In genomic region chr15:68208641-68209240, GRCh38 we compare ENCODE assay signal across 15 cellular contexts. TPM values are rescaled to one million over a fixed set of nuclear protein-coding genes. Genes with fewer than 3 reads are reported as not detected.
A peak's percentile ranks its signal among the peaks of the same experiment; 100 is the strongest.
DNase-seq lines count a peak whose midpoint lies in the region; ATAC-seq and TF ChIP-seq lines count a peak whose summit lies in the region.
"Had no signal": no experiment of that assay in that cellular context is flagged by ENCODE, and none has a peak within 500 bp of the region (broad histone marks: within the 10 kb centered on the region; RNA-seq: fewer than 3 reads in every experiment).

No MANE protein-coding gene starts in this region.

- H3K9me3 ChIP-seq in CD4-positive, alpha-beta memory T cell (ENCODE audit: control insufficient read depth in 1 of 2, low read length in 2 of 2): no peaks in the 10 kb centered on the region
- no peaks in the 10 kb centered on the region for H3K9me3 ChIP-seq in uterus
- H3K9me3 ChIP-seq in H9 (ENCODE audit: control insufficient read depth, low read depth, low read length): no peaks in the 10 kb centered on the region

- no peak overlapping the region for H2BK12ac ChIP-seq in H9 (ENCODE audit: insufficient read length, low read depth, low read length)

- H3K27me3 ChIP-seq in CD4-positive, alpha-beta memory T cell (ENCODE audit: insufficient read depth, low read length): no peaks in the 10 kb centered on the region
- H3K27me3 ChIP-seq in H7 (ENCODE audit: control insufficient read depth, insufficient read depth, low read length): no peaks in the 10 kb centered on the region
- H3K27me3 ChIP-seq in uterus: no peaks in the 10 kb centered on the region
- H3K27me3 ChIP-seq in H9 (ENCODE audit: insufficient read depth, low read length): no peaks in the 10 kb centered on the region

- H3K9me3 Mint-ChIP-seq in CD4-positive, alpha-beta memory T cell: no peaks in the 10 kb centered on the region
- H3K9me3 Mint-ChIP-seq in activated naive CD4-positive, alpha-beta T cell treated with anti-CD3 and anti-CD28 coated beads, Interleukin-2, amount 50 U/mL, for 24 hours: no peaks in the 10 kb centered on the region
- no peaks in the 10 kb centered on the region for H3K9me3 Mint-ChIP-seq in naive thymus-derived CD8-positive, alpha-beta T cell
- H3K9me3 Mint-ChIP-seq in H9: no peaks in the 10 kb centered on the region
- H3K9me3 Mint-ChIP-seq: neural crest cell had no signal

- TF ChIP-seq CTCF in uterus (IDR thresholded peaks at IDR 0.05) (no peak), H9 (conservative IDR thresholded peaks at IDR 0.05) (no peak)

- POLR2A ChIA-PET in CD4-positive, alpha-beta memory T cell (lab: Charles Lee; ENCODE audit: partially characterized antibody): no interaction called here
- POLR2A ChIA-PET in naive thymus-derived CD8-positive, alpha-beta T cell (lab: Charles Lee): no interaction called here

- no peaks in the 10 kb centered on the region for H3K23me2 ChIP-seq in H9 (ENCODE audit: insufficient read length, low read depth, low read length, poor library complexity, severe bottlenecking)

- no peak overlapping the region for H3K23ac ChIP-seq in H9 (ENCODE audit: insufficient read length, low read depth, low read length)

- no peak overlapping the region for H4K8ac ChIP-seq in H9 (replicated peaks; ENCODE audit: insufficient read length, low read depth, low read length)

- H3K4me3 ChIP-seq in CD4-positive, alpha-beta memory T cell (ENCODE audit: low read length in 2 of 2): no peak overlapping the region
- H3K4me3 ChIP-seq in H7 (ENCODE audit: insufficient read depth, low read depth, low read length): no peak overlapping the region
- no peak overlapping the region for H3K4me3 ChIP-seq in uterus

- no peak overlapping the region for H2BK20ac ChIP-seq in H9 (ENCODE audit: low read depth, low read length, poor library complexity, severe bottlenecking)

- H2AFZ ChIP-seq in H9 (ENCODE audit: low read length): no peak overlapping the region

- no peak overlapping the region for H3K27ac ChIP-seq in CD4-positive, alpha-beta memory T cell (ENCODE audit: low read depth, low read length)
- H3K27ac ChIP-seq in uterus (no peak overlapping the region), H9 (ENCODE audit: insufficient read length, low read depth, low read length) (no peak overlapping the region)

- no peak overlapping the region for H3T11ph ChIP-seq in H9 (ENCODE audit: low read length)

- intact Hi-C loops in CD4-positive, alpha-beta memory T cell (cut with micrococcal nuclease): no loop called here
- intact Hi-C loops in uterus (cut with DNase I; ENCODE audit: low total_unique reads): no loop called here

- H4K20me1 ChIP-seq in H9 (ENCODE audit: control insufficient read depth, insufficient read depth, insufficient read length): peaks cover 2% of the 10 kb centered on the region

- H3K4me3 Mint-ChIP-seq in CD4-positive, alpha-beta memory T cell: peak overlapping the region in 3 of 8 donors; percentile 51 to 65 (median 53)
- H3K4me3 Mint-ChIP-seq in activated naive CD4-positive, alpha-beta T cell treated with anti-CD3 and anti-CD28 coated beads, Interleukin-2, amount 50 U/mL, for 24 hours: peak overlapping the region; percentile 23
- peak overlapping the region in 6 of 10 donors; percentile 6 to 69 (median 42) for H3K4me3 Mint-ChIP-seq in naive thymus-derived CD8-positive, alpha-beta T cell
- H3K4me3 Mint-ChIP-seq in H9: no peak overlapping the region
- H3K4me3 Mint-ChIP-seq: neural crest cell had no signal

- peaks cover 5 to 30% (median 17%) of the 10 kb centered on the region in 4 donors for H3K4me1 Mint-ChIP-seq in CD4-positive, alpha-beta memory T cell
- peaks cover 16% of the 10 kb centered on the region for H3K4me1 Mint-ChIP-seq in activated naive CD4-positive, alpha-beta T cell treated with anti-CD3 and anti-CD28 coated beads, Interleukin-2, amount 50 U/mL, for 24 hours
- H3K4me1 Mint-ChIP-seq in naive thymus-derived CD8-positive, alpha-beta T cell: peaks cover 10 to 24% (median 23%) of the 10 kb centered on the region in 4 donors
- peaks cover 23 to 43% of the 10 kb centered on the region in 2 experiments for H3K4me1 Mint-ChIP-seq in H9
- H3K4me1 Mint-ChIP-seq: neural crest cell had no signal

- H3K36me3 Mint-ChIP-seq in CD4-positive, alpha-beta memory T cell: peaks cover 0 to under 1% of the 10 kb centered on the region in 2 donors
- peaks cover under 1% of the 10 kb centered on the region for H3K36me3 Mint-ChIP-seq in activated naive CD4-positive, alpha-beta T cell treated with anti-CD3 and anti-CD28 coated beads, Interleukin-2, amount 50 U/mL, for 24 hours
- peaks cover 0 to 2% (median 0%) of the 10 kb centered on the region in 3 donors for H3K36me3 Mint-ChIP-seq in naive thymus-derived CD8-positive, alpha-beta T cell
- H3K36me3 Mint-ChIP-seq in H9 (ENCODE audit: insufficient read depth in 1 of 3, low read depth in 3 of 3): peaks cover 8 to 14% (median 8%) of the 10 kb centered on the region in 3 experiments; a peak in 6 of 7 replicates

- no peak overlapping the region for H3K18ac ChIP-seq in H9 (ENCODE audit: insufficient read length, low read depth, low read length)

- CTCF ChIA-PET in CD4-positive, alpha-beta memory T cell (lab: Charles Lee; ENCODE audit: partially characterized antibody): no interaction called here

- H3K27ac Mint-ChIP-seq in CD4-positive, alpha-beta memory T cell: peak overlapping the region in 4 of 7 donors; percentile 34 to 83 (median 72)
- H3K27ac Mint-ChIP-seq in activated naive CD4-positive, alpha-beta T cell treated with anti-CD3 and anti-CD28 coated beads, Interleukin-2, amount 50 U/mL, for 24 hours: peak overlapping the region; percentile 17
- H3K27ac Mint-ChIP-seq in naive thymus-derived CD8-positive, alpha-beta T cell: peak overlapping the region in 8 of 10 donors; percentile 12 to 84 (median 42)
- H3K27ac Mint-ChIP-seq in H9: no peak overlapping the region; a peak in 1 of 7 replicates

- no peak overlapping the region for H3K4me2 ChIP-seq in H9 (ENCODE audit: insufficient read depth, insufficient read length, low read length)

- H3K4ac ChIP-seq in H9 (ENCODE audit: low read depth, low read length): no peak overlapping the region

- DNase-seq in CD4-positive, alpha-beta memory T cell: peak in 1 of 5 donors; percentile 16
- DNase-seq in H7 (peak; percentile 27), uterus (no peak), H9 (no peak)
- DNase-seq in naive thymus-derived CD8-positive, alpha-beta T cell: no peak
- DNase-seq: dermis blood vessel endothelial cell; GDM1; NCI-H187; NCI-H526; RPMI8226; stimulated activated naive CD4-positive, alpha-beta T cell treated with Interleukin-2 at 50 U/mL for 16 hours had no signal

- no peak overlapping the region for H4K5ac ChIP-seq in H9 (ENCODE audit: insufficient read length, low read depth, low read length)

- peaks cover 4% of the 10 kb centered on the region for H3K79me1 ChIP-seq in H9 (ENCODE audit: insufficient read depth, low read depth, low read length, poor library complexity, severe bottlenecking)

- peaks cover 19% of the 10 kb centered on the region for H3K4me1 ChIP-seq in CD4-positive, alpha-beta memory T cell (ENCODE audit: insufficient read depth, low read length)
- peaks cover 0 to 10% of the 10 kb centered on the region in 2 donors for H3K4me1 ChIP-seq in uterus
- peaks cover 11% of the 10 kb centered on the region for H3K4me1 ChIP-seq in H9 (ENCODE audit: insufficient read depth, low read length)

- peak in 1 of 2 donors; percentile 51 for ATAC-seq in naive thymus-derived CD8-positive, alpha-beta T cell
- no peak for ATAC-seq in GM18519 (IDR thresholded peaks at IDR 0.05; ENCODE audit: low FRiP score, unreplicated experiment)
- ATAC-seq: sciatic nerve had no signal

- H3K36me3 ChIP-seq in CD4-positive, alpha-beta memory T cell (ENCODE audit: insufficient read depth, low read length): no peaks in the 10 kb centered on the region
- H3K36me3 ChIP-seq in H7 (replicated peaks; ENCODE audit: control insufficient read depth, insufficient read depth, low read length): peaks cover 1% of the 10 kb centered on the region
- no peaks in the 10 kb centered on the region for H3K36me3 ChIP-seq in uterus

- H2BK15ac ChIP-seq in H9 (ENCODE audit: low read depth, low read length): no peak overlapping the region

- no peak overlapping the region for H2AK5ac ChIP-seq in H9 (ENCODE audit: insufficient read length, low read length)

- no peak overlapping the region for H3K9ac ChIP-seq in H9 (ENCODE audit: extremely low read depth, insufficient read length, low read length)

- WGBS in H9 (ENCODE audit: extremely low coverage, insufficient read length, low lambda C conversion rate): no CpG with 5 or more reads among the region's 13 CpGs

- no peak overlapping the region for H3K56ac ChIP-seq in H9 (ENCODE audit: insufficient read length, low read depth, low read length)

- H3K14ac ChIP-seq in H9 (ENCODE audit: insufficient read depth, low read length): no peak overlapping the region

- H4K91ac ChIP-seq in H9 (ENCODE audit: insufficient read length, low read depth, low read length): no peak overlapping the region

- H2BK120ac ChIP-seq in H9 (ENCODE audit: low read depth, low read length, poor library complexity, severe bottlenecking): no peak overlapping the region

- H3K79me2 ChIP-seq in H9 (ENCODE audit: insufficient read depth, low read length): no peaks in the 10 kb centered on the region

- H2BK5ac ChIP-seq in H9 (ENCODE audit: insufficient read length, low read length): no peak overlapping the region

- TF ChIP-seq POLR2A in uterus (IDR thresholded peaks at IDR 0.05): no peak

- no peaks in the 10 kb centered on the region for H3K27me3 Mint-ChIP-seq in CD4-positive, alpha-beta memory T cell
- no peaks in the 10 kb centered on the region for H3K27me3 Mint-ChIP-seq in activated naive CD4-positive, alpha-beta T cell treated with anti-CD3 and anti-CD28 coated beads, Interleukin-2, amount 50 U/mL, for 24 hours
- no peaks in the 10 kb centered on the region for H3K27me3 Mint-ChIP-seq in naive thymus-derived CD8-positive, alpha-beta T cell
- H3K27me3 Mint-ChIP-seq in H9 (ENCODE audit: low read depth): no peaks in the 10 kb centered on the region; the same call in 1 of the 2 replicates

RNA-seq across cellular contexts. Expression of gene CALML4, which starts 3.6 kb away (rescaled TPM):
- 1 to 10 TPM; 3.8 to 5.1 TPM for total RNA-seq in CD4-positive, alpha-beta memory T cell
- under 1 TPM; 0.79 to 0.84 TPM for polyA plus RNA-seq in CD4-positive, alpha-beta memory T cell
- 5.6 and 7.4 TPM in 2 replicates for total RNA-seq in H7 (2014; rRNA removed; shearing (Covaris generic))
- total RNA-seq in naive thymus-derived CD8-positive, alpha-beta T cell: 1 to 10 TPM; 4.1 to 4.7 TPM
- polyA plus RNA-seq in naive thymus-derived CD8-positive, alpha-beta T cell: under 1 TPM in 1 of 3 donors, not detected in 2; 0.65 TPM
- total RNA-seq in uterus (10 to 100 TPM in 1 of 4 donors, 1 to 10 TPM in 2, under 1 TPM in 1; 0.88 to 13.8 (median 8.3) TPM), H9 (2021) (8.2 and 11.8 TPM in 2 replicates)

RNA-seq across cellular contexts. Expression of gene CLN6, which starts 20.8 kb away (rescaled TPM):
- 10 to 100 TPM; 14.5 to 15.6 TPM for total RNA-seq in CD4-positive, alpha-beta memory T cell
- polyA plus RNA-seq in CD4-positive, alpha-beta memory T cell: 1 to 10 TPM; 2.2 to 2.6 TPM
- total RNA-seq in H7 (2014; rRNA removed; shearing (Covaris generic)): 32.5 and 33.7 TPM in 2 replicates
- 10 to 100 TPM; 18.5 to 22.3 TPM for total RNA-seq in naive thymus-derived CD8-positive, alpha-beta T cell
- polyA plus RNA-seq in naive thymus-derived CD8-positive, alpha-beta T cell: 1 to 10 TPM; 2.4 to 4.1 (median 3.3) TPM
- total RNA-seq in uterus: 10 to 100 TPM in 2 of 4 donors, 1 to 10 TPM in 2; 1.8 to 34.0 (median 13.1) TPM
- total RNA-seq in H9 (2021): 68.7 and 71.9 TPM in 2 replicates

Comparison
In these comparisons a context has a peak if more than half of its experiments do, and no peak if none do; other contexts are left out.
1. H3K27ac Mint-ChIP-seq: peak in CD4-positive, alpha-beta memory T cell (4 of 7), activated naive CD4-positive, alpha-beta T cell treated with anti-CD3 and anti-CD28 coated beads, Interleukin-2, amount 50 U/mL, for 24 hours (single experiment) and naive thymus-derived CD8-positive, alpha-beta T cell (8 of 10); none in H9 (0 of 3).
2. H3K4me3 Mint-ChIP-seq: peak in activated naive CD4-positive, alpha-beta T cell treated with anti-CD3 and anti-CD28 coated beads, Interleukin-2, amount 50 U/mL, for 24 hours (single experiment) and naive thymus-derived CD8-positive, alpha-beta T cell (6 of 10); none in H9 (0 of 2).